20 cellular contexts compared by ENCODE assay signal in genomic region chr1:176701151-176701866, GRCh38.
"Had no signal": no experiment of that assay in that cellular context is flagged by ENCODE, and none has a peak within 500 bp of the region (broad histone marks: within the 10 kb centered on the region; RNA-seq: fewer than 3 reads in every experiment).

No MANE protein-coding gene starts in this region.

- FAIRE-seq: endometrium, keratinocyte, urothelium cell line had no signal

- H3K4me1 Mint-ChIP-seq: naive B cell had no signal

- H3K27ac ChIP-seq: gastrocnemius medialis, neutrophil, psoas muscle had no signal

- ATAC-seq: esophagus mucosa, gastrocnemius medialis, left cardiac atrium, left ventricle myocardium superior, psoas muscle, right cardiac atrium had no signal

- H3K4me2 ChIP-seq: smooth muscle cell had no signal

- H3K9me3 ChIP-seq: gastrocnemius medialis, neutrophil, psoas muscle had no signal

- DNase-seq: cortex of kidney; effector memory CD4-positive, alpha-beta T cell; gastrocnemius medialis; left cardiac atrium; left ventricle myocardium superior; mesendoderm; naive B cell; psoas muscle; right cardiac atrium; stimulated activated CD4-positive, alpha-beta T cell treated with anti-CD3 and anti-CD28 coated beads, Interleukin-2, amount 100 ng/mL, for 48 hours; stimulated activated naive CD4-positive, alpha-beta T cell treated with Interleukin-2 at 50 U/mL for 16 hours had no signal

- H3K4me3 ChIP-seq: gastrocnemius medialis, lung, psoas muscle, smooth muscle cell had no signal

- H3K27me3 ChIP-seq: gastrocnemius medialis, neutrophil had no signal

- H3K27ac Mint-ChIP-seq: naive B cell, type B pancreatic cell had no signal

- H3K36me3 Mint-ChIP-seq: naive B cell, type B pancreatic cell had no signal

- H3K4me3 Mint-ChIP-seq: naive B cell, nephron, type B pancreatic cell had no signal

- H3K36me3 ChIP-seq: gastrocnemius medialis, neutrophil had no signal

- H3K9me3 Mint-ChIP-seq: naive B cell, nephron, type B pancreatic cell had no signal
